ENCODE assay signal across 28 cellular contexts in the genomic region with DNA sequence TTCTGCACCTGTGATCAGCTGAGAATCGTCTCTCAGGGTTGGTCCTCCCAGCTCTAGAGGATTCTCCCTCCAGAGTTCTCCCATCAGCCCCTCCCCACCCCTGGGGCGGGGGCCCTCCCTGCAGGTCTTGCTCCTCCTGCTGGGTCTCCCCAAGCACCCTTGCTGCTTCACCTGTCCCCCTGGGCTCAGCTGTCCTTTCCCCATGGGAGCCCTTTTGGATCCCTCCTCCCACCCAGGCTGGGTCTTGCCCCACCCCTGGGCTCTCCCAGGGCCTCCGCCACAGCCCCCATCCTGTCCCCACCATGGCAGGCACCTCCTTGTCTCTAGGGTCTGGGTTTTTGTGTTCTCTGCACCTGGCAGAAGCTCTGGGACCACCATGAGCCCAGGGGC. TPM values are rescaled to one million over a fixed set of nuclear protein-coding genes. Genes with fewer than 3 reads are reported as not detected.
DNase-seq lines count a peak whose midpoint lies in the region; ATAC-seq and TF ChIP-seq lines count a peak whose summit lies in the region.
"Had no signal": no experiment of that assay in that cellular context is flagged by ENCODE, and none has a peak within 500 bp of the region (broad histone marks: within the 10 kb centered on the region; RNA-seq: fewer than 3 reads in every experiment).

No MANE protein-coding gene starts in this region.

- H3K36me3 ChIP-seq in WERI-Rb-1 (no peaks in the 10 kb centered on the region; the same call in 1 of the 2 replicates), left lung (no peaks in the 10 kb centered on the region), testis (ENCODE audit: low read depth, missing control alignments) (no peaks in the 10 kb centered on the region), OCI-LY7 (ENCODE audit: insufficient read depth, low read length) (no peaks in the 10 kb centered on the region)
- H3K36me3 ChIP-seq: adrenal gland, breast epithelium, vagina had no signal

- H3K9me2 ChIP-seq in OCI-LY7 (ENCODE audit: insufficient read depth, low read length) = no peaks in the 10 kb centered on the region

- H3K4me1 ChIP-seq in left lung (no peaks in the 10 kb centered on the region), testis (no peaks in the 10 kb centered on the region), OCI-LY7 (ENCODE audit: insufficient read depth, low read length, poor library complexity, severe bottlenecking) (no peaks in the 10 kb centered on the region)
- H3K4me1 ChIP-seq: adrenal gland, breast epithelium, vagina had no signal

- intact Hi-C loops in left lung (cut with DNase I) (no loop called here), testis (cut with DNase I; ENCODE audit: low total_unique reads) (no loop called here), OCI-LY7 (cut with micrococcal nuclease; ENCODE audit: unreplicated experiment) (no loop called here)

- POLR2A ChIA-PET in activated naive CD8-positive, alpha-beta T cell treated with anti-CD3 and anti-CD28 coated beads, Interleukin-2, amount 10 ng/mL, durations not matched to agents 7 days and 5 days (lab: Charles Lee) = interaction anchor here (0.5 to 0.6 kb wide), 2 partner anchors 26 to 1441 kb away, joined by 3 to 5 read pairs; no protein-coding TSS in a partner anchor
- POLR2A ChIA-PET in OCI-LY7 (lab: Charles Lee) = no interaction called here

- H3K27me3 Mint-ChIP-seq in activated naive CD8-positive, alpha-beta T cell treated with anti-CD3 and anti-CD28 coated beads, Interleukin-2, amount 10 ng/mL, durations not matched to agents 7 days and 5 days = peaks cover 2% of the 10 kb centered on the region
- H3K27me3 Mint-ChIP-seq in activated naive CD8-positive, alpha-beta T cell treated with anti-CD3 and anti-CD28 coated beads for 36 hours = peaks cover 21% of the 10 kb centered on the region

- H3K4me1 Mint-ChIP-seq in activated naive CD8-positive, alpha-beta T cell treated with anti-CD3 and anti-CD28 coated beads, Interleukin-2, amount 10 ng/mL, durations not matched to agents 7 days and 5 days = no peaks in the 10 kb centered on the region
- H3K4me1 Mint-ChIP-seq in activated naive CD8-positive, alpha-beta T cell treated with anti-CD3 and anti-CD28 coated beads for 36 hours = no peaks in the 10 kb centered on the region
- H3K4me1 Mint-ChIP-seq: neural crest cell; stimulated activated effector memory CD8-positive, alpha-beta T cell treated with anti-CD3 and anti-CD28 coated beads, Interleukin-12 subunit alpha, Interleukin-12 subunit beta, amount 100 ng/mL, for 72 hours; T-helper 17 cell had no signal

- H2AFZ ChIP-seq in OCI-LY7 (ENCODE audit: low read length) = no peak overlapping the region

- H3K4me3 ChIP-seq in WERI-Rb-1 (ENCODE audit: low read depth, low read length) (no peak overlapping the region), left lung (no peak overlapping the region), testis (no peak overlapping the region), OCI-LY7 (ENCODE audit: low read depth, low read length, poor library complexity, severe bottlenecking) (no peak overlapping the region)
- H3K4me3 ChIP-seq: adrenal gland, breast epithelium, GM12878, lung, vagina had no signal

- no TSS peak for BruUV-seq in OCI-LY7 (replicated peaks; lab: Mats Ljungman, UMichigan)

- H3K36me3 Mint-ChIP-seq in activated naive CD8-positive, alpha-beta T cell treated with anti-CD3 and anti-CD28 coated beads, Interleukin-2, amount 10 ng/mL, durations not matched to agents 7 days and 5 days = no peaks in the 10 kb centered on the region
- H3K36me3 Mint-ChIP-seq in activated naive CD8-positive, alpha-beta T cell treated with anti-CD3 and anti-CD28 coated beads for 36 hours = peaks cover 2% of the 10 kb centered on the region
- H3K36me3 Mint-ChIP-seq: stimulated activated effector memory CD8-positive, alpha-beta T cell treated with anti-CD3 and anti-CD28 coated beads, Interleukin-12 subunit alpha, Interleukin-12 subunit beta, amount 100 ng/mL, for 72 hours had no signal

- ATAC-seq in activated naive CD8-positive, alpha-beta T cell treated with anti-CD3 and anti-CD28 coated beads, Interleukin-2, amount 10 ng/mL, durations not matched to agents 7 days and 5 days (ENCODE audit: low read depth) = no peak
- no peak for ATAC-seq in left lung
- ATAC-seq: GM12878; stimulated activated effector memory CD8-positive, alpha-beta T cell treated with anti-CD3 and anti-CD28 coated beads, Interleukin-12 subunit alpha, Interleukin-12 subunit beta, amount 100 ng/mL, for 72 hours; T-helper 17 cell had no signal

- H3K4me2 ChIP-seq in OCI-LY7 (ENCODE audit: low read length) = no peak overlapping the region

- H3K9me3 ChIP-seq in WERI-Rb-1 (ENCODE audit: severe bottlenecking) (no peaks in the 10 kb centered on the region), left lung (peaks cover 0 to 10% of the 10 kb centered on the region in 2 donors), testis (no peaks in the 10 kb centered on the region), OCI-LY7 (ENCODE audit: low read length) (no peaks in the 10 kb centered on the region)
- H3K9me3 ChIP-seq: vagina had no signal

- no peaks in the 10 kb centered on the region for H3K79me2 ChIP-seq in OCI-LY7 (ENCODE audit: insufficient read depth, low read depth, low read length)

- WGBS in testis, 2 donors = 87 to 92% methylated on average over 3 of the region's 3 CpGs

- H3K27ac ChIP-seq in WERI-Rb-1 (no peak overlapping the region), left lung (no peak overlapping the region), testis (no peak overlapping the region), OCI-LY7 (ENCODE audit: low read depth, low read length, poor library complexity, severe bottlenecking) (no peak overlapping the region)
- H3K27ac ChIP-seq: adrenal gland, breast epithelium, vagina had no signal

- no peak for TF ChIP-seq POLR2A in testis (IDR thresholded peaks at IDR 0.05)

- peak; percentile 7 for DNase-seq in activated naive CD8-positive, alpha-beta T cell treated with anti-CD3 and anti-CD28 coated beads, Interleukin-2, amount 10 ng/mL, durations not matched to agents 7 days and 5 days
- DNase-seq in activated naive CD8-positive, alpha-beta T cell treated with anti-CD3 and anti-CD28 coated beads for 36 hours = no peak
- peak; percentile 6 for DNase-seq in WERI-Rb-1
- peak; percentile 19 to 41 for DNase-seq in left lung
- DNase-seq in testis = peak; percentile 5
- DNase-seq in OCI-LY7 (ENCODE audit: low spot score) = no peak
- DNase-seq in GM13976 (ENCODE audit: low spot score) = no peak
- no peak for DNase-seq in NCI-H1694 treated with DMSO at 0.1 percent for 48 hours (lab: John Stamatoyannopoulos, UW)
- DNase-seq: activated CD4-positive, alpha-beta T cell treated with anti-CD3 and anti-CD28 coated beads, Interleukin-2, amount 50 U/mL, for 1 hour; activated gamma-delta T cell; HCEC 1CT; NCI-H1048; NCI-H187 treated with DMSO at 0.1 percent for 48 hours; NCI-H526; stimulated activated CD4-positive, alpha-beta T cell treated with anti-CD3 and anti-CD28 coated beads, Interleukin-2, amount 100 ng/mL, for 48 hours had no signal

- no peaks in the 10 kb centered on the region for H4K20me1 ChIP-seq in OCI-LY7 (ENCODE audit: insufficient read depth, low read length)

- H3K27me3 ChIP-seq in WERI-Rb-1 (ENCODE audit: insufficient read depth, low read depth, severe bottlenecking) = no peaks in the 10 kb centered on the region
- H3K27me3 ChIP-seq in left lung = peaks cover 0 to 23% of the 10 kb centered on the region in 2 donors
- no peaks in the 10 kb centered on the region for H3K27me3 ChIP-seq in testis
- H3K27me3 ChIP-seq: adrenal gland, vagina had no signal

- H3K27ac Mint-ChIP-seq in activated naive CD8-positive, alpha-beta T cell treated with anti-CD3 and anti-CD28 coated beads, Interleukin-2, amount 10 ng/mL, durations not matched to agents 7 days and 5 days = no peak overlapping the region
- H3K27ac Mint-ChIP-seq in activated naive CD8-positive, alpha-beta T cell treated with anti-CD3 and anti-CD28 coated beads for 36 hours = no peak overlapping the region
- H3K27ac Mint-ChIP-seq: stimulated activated effector memory CD8-positive, alpha-beta T cell treated with anti-CD3 and anti-CD28 coated beads, Interleukin-12 subunit alpha, Interleukin-12 subunit beta, amount 100 ng/mL, for 72 hours; T-helper 17 cell had no signal

- H3K4me3 Mint-ChIP-seq in activated naive CD8-positive, alpha-beta T cell treated with anti-CD3 and anti-CD28 coated beads, Interleukin-2, amount 10 ng/mL, durations not matched to agents 7 days and 5 days = no peak overlapping the region
- H3K4me3 Mint-ChIP-seq in activated naive CD8-positive, alpha-beta T cell treated with anti-CD3 and anti-CD28 coated beads for 36 hours = no peak overlapping the region
- H3K4me3 Mint-ChIP-seq: neural crest cell; stimulated activated effector memory CD8-positive, alpha-beta T cell treated with anti-CD3 and anti-CD28 coated beads, Interleukin-12 subunit alpha, Interleukin-12 subunit beta, amount 100 ng/mL, for 72 hours; T-helper 17 cell had no signal

- TF ChIP-seq CTCF in WERI-Rb-1 (IDR thresholded peaks at IDR 0.05; ENCODE audit: low read depth, low read length) = no peak
- TF ChIP-seq CTCF in left lung (IDR thresholded peaks at IDR 0.05) = no peak
- TF ChIP-seq CTCF in testis (IDR thresholded peaks at IDR 0.05) = no peak
- TF ChIP-seq CTCF in OCI-LY7 (conservative IDR thresholded peaks at IDR 0.05; ENCODE audit: low read length) = no peak
- no peak for TF ChIP-seq CTCF in GM13976 (IDR thresholded peaks at IDR 0.05; ENCODE audit: borderline replicate concordance, control extremely low read depth, extremely low read depth, insufficient read depth, missing control alignments)

- in situ Hi-C loops in GM13976 (cut with MboI; ENCODE audit: low sequenced_read_pairs, unreplicated experiment) = no loop called here

- CTCF ChIA-PET in OCI-LY7 (lab: Charles Lee; ENCODE audit: unreplicated experiment) = no interaction called here

- peaks cover 5% of the 10 kb centered on the region for H3K9me3 Mint-ChIP-seq in activated naive CD8-positive, alpha-beta T cell treated with anti-CD3 and anti-CD28 coated beads, Interleukin-2, amount 10 ng/mL, durations not matched to agents 7 days and 5 days
- peaks cover 13% of the 10 kb centered on the region for H3K9me3 Mint-ChIP-seq in activated naive CD8-positive, alpha-beta T cell treated with anti-CD3 and anti-CD28 coated beads for 36 hours

RNA-seq across cellular contexts. Expression of a gene that starts 22.1 kb away (rescaled TPM):
- not detected for total RNA-seq in activated naive CD8-positive, alpha-beta T cell treated with anti-CD3 and anti-CD28 coated beads, Interleukin-2, amount 10 ng/mL, durations not matched to agents 7 days and 5 days
- not detected for total RNA-seq in activated naive CD8-positive, alpha-beta T cell treated with anti-CD3 and anti-CD28 coated beads for 36 hours
- total RNA-seq in left lung = under 1 TPM; 0.06 to 0.08 TPM
- total RNA-seq in testis = 10 to 100 TPM; 17.5 to 19.0 TPM
- 11.0 TPM for polyA plus RNA-seq in testis (ENCODE audit: insufficient read depth, low read depth, low replicate concordance)
- not detected in 2 replicates for total RNA-seq in OCI-LY7 (2014; rRNA removed; shearing (Covaris generic))
- not detected in 2 replicates for total RNA-seq in OCI-LY7 (2022)
- total RNA-seq: adrenal gland, Daoy, GM12878, LHCN-M2, mucosa of gallbladder, neural crest cell, pulmonary artery endothelial cell, T-helper 17 cell, vagina had no signal
- polyA plus RNA-seq: AG04450, GM12878 had no signal

Comparison
In these comparisons a context has a peak if more than half of its experiments do, and no peak if none do; other contexts are left out.
1. DNase-seq: peak in activated naive CD8-positive, alpha-beta T cell treated with anti-CD3 and anti-CD28 coated beads, Interleukin-2, amount 10 ng/mL, durations not matched to agents 7 days and 5 days (single experiment), WERI-Rb-1 (single experiment), left lung (2 of 2) and testis (single experiment); none in activated naive CD8-positive, alpha-beta T cell treated with anti-CD3 and anti-CD28 coated beads for 36 hours (single experiment), OCI-LY7 (single experiment), GM13976 (single experiment) and NCI-H1694 treated with DMSO at 0.1 percent for 48 hours (single experiment).
2. RNA of a gene that starts 22.1 kb away (total RNA-seq): 17.5 to 19.0 TPM in testis; 0.06 to 0.08 TPM in left lung, not detected in activated naive CD8-positive, alpha-beta T cell treated with anti-CD3 and anti-CD28 coated beads, Interleukin-2, amount 10 ng/mL, durations not matched to agents 7 days and 5 days, not detected in activated naive CD8-positive, alpha-beta T cell treated with anti-CD3 and anti-CD28 coated beads for 36 hours and not detected in OCI-LY7; every median in the first group is over 10 times any median in the second.